Comparison of ENCODE assay signal across 20 cellular contexts in genomic region chr12:103677341-103677740, GRCh38.
DNase-seq lines count a peak whose midpoint lies in the region; ATAC-seq and TF ChIP-seq lines count a peak whose summit lies in the region.
"Had no signal": no experiment of that assay in that cellular context is flagged by ENCODE, and none has a peak within 500 bp of the region (broad histone marks: within the 10 kb centered on the region; RNA-seq: fewer than 3 reads in every experiment).

No MANE protein-coding gene starts in this region.

- ATAC-seq in esophagus mucosa (peak; percentile 43), GM19351 (IDR thresholded peaks at IDR 0.05; ENCODE audit: unreplicated experiment) (no peak)
- ATAC-seq: activated naive CD4-positive, alpha-beta T cell treated with anti-CD3 and anti-CD28 coated beads, Interleukin-2, amount 50 U/mL, for 72 hours had no signal

- H3K9me3 ChIP-seq in transverse colon: no peaks in the 10 kb centered on the region
- H3K9me3 ChIP-seq: BLaER1, esophagus muscularis mucosa, spleen had no signal

- in situ Hi-C loops in transverse colon (cut with MboI; ENCODE audit: low pct_ligation_motif_present in 1 of 4, low pct_unique_long_range_greater_than_20kb in 1 of 4, low sequenced_read_pairs in 3 of 4): no loop called here

- H3K4me1 ChIP-seq in transverse colon: peaks cover 15 to 69% (median 38%) of the 10 kb centered on the region in 4 donors
- H3K4me1 ChIP-seq: BLaER1 had no signal

- TF ChIP-seq POLR2A in transverse colon (IDR thresholded peaks at IDR 0.05): peak; percentile 38

- intact Hi-C loops in transverse colon (cut with DNase I; ENCODE audit: low total_unique reads): no loop called here

- H3K4me3 ChIP-seq in transverse colon: no peak overlapping the region
- H3K4me3 ChIP-seq: BLaER1, esophagus muscularis mucosa, spleen had no signal

- TF ChIP-seq EP300 in transverse colon (IDR thresholded peaks at IDR 0.05; ENCODE audit: low read depth): no peak

- WGBS in transverse colon (ENCODE audit: low coverage in 1 of 2), 2 donors: 30 to 33% methylated on average over 5 to 8 of the region's 8 CpGs

- DNase-seq in NCI-H2081 (lab: John Stamatoyannopoulos, UW) (peak; percentile 65 to 84), NCI-H2081 treated with DMSO at 0.1 percent for 48 hours (lab: John Stamatoyannopoulos, UW) (no peak), NCI-H748 (lab: John Stamatoyannopoulos, UW; ENCODE audit: unreplicated experiment) (peak; percentile 88), transverse colon (peak; percentile 69), HK-2 (ENCODE audit: unreplicated experiment) (no peak), amniotic stem cell (lab: John Stamatoyannopoulos, UW) (no peak)
- DNase-seq: activated CD4-positive, alpha-beta T cell treated with anti-CD3 and anti-CD28 coated beads, Interleukin-2, amount 50 U/mL, for 4 hours; activated T-cell treated with anti-CD3 and anti-CD28 coated beads, Interleukin-2, amount 50 U/mL, for 1 hour; brain microvascular endothelial cell; DND-41; HCEC 1CT; NCI-H187; nephron progenitor cell; spleen had no signal

- no peak for TF ChIP-seq CTCF in transverse colon (IDR thresholded peaks at IDR 0.05)

- H3K27me3 ChIP-seq in transverse colon: no peaks in the 10 kb centered on the region
- H3K27me3 ChIP-seq: BLaER1, brain microvascular endothelial cell, esophagus muscularis mucosa had no signal

- no peaks in the 10 kb centered on the region for H3K36me3 ChIP-seq in transverse colon
- H3K36me3 ChIP-seq: BLaER1, brain microvascular endothelial cell, esophagus muscularis mucosa had no signal

- H3K27ac ChIP-seq in transverse colon: peak overlapping the region; percentile 61 to 82 (median 73)
- H3K27ac ChIP-seq: BLaER1, brain microvascular endothelial cell, esophagus muscularis mucosa, RWPE1 had no signal

Comparison
In these comparisons a context has a peak if more than half of its experiments do, and no peak if none do; other contexts are left out.
1. DNase-seq: peak in NCI-H2081 (2 of 2), NCI-H748 (single experiment) and transverse colon (single experiment); none in NCI-H2081 treated with DMSO at 0.1 percent for 48 hours (single experiment), HK-2 (single experiment) and amniotic stem cell (single experiment).